ENCODE assay signal across 18 cellular contexts in genomic region chr12:100954118-100954517, GRCh38.
DNase-seq lines count a peak whose midpoint lies in the region; FAIRE-seq and TF ChIP-seq lines count a peak whose summit lies in the region.
"Had no signal": no experiment of that assay in that cellular context is flagged by ENCODE, and none has a peak within 500 bp of the region (broad histone marks: within the 10 kb centered on the region; RNA-seq: fewer than 3 reads in every experiment).

No MANE protein-coding gene starts in this region.

- H4K91ac ChIP-seq in H1 (replicated peaks; ENCODE audit: insufficient read length, low read length) (peak overlapping the region; percentile 76), mesenchymal stem cell (ENCODE audit: low read length) (no peak overlapping the region)

- H3K27ac ChIP-seq in HUES64 (ENCODE audit: low read depth, low read length) = peak overlapping the region; percentile 84
- H3K27ac ChIP-seq in H1 (ENCODE audit: low read depth, low read length) = 0 out of 2 replicates have a peak overlapping the region, but pooled peaks have one; percentile 16
- H3K27ac ChIP-seq in mesenchymal stem cell (ENCODE audit: low read length, poor library complexity, severe bottlenecking) = no peak overlapping the region
- no peak overlapping the region for H3K27ac ChIP-seq in vagina
- H3K27ac ChIP-seq: A549, C4-2B had no signal

- CTCF ChIA-PET in H1 (lab: Charles Lee; ENCODE audit: partially characterized antibody) = interaction anchor here (1.2 kb wide), 1 partner anchor 24 kb away, joined by 3 read pairs; no protein-coding TSS in a partner anchor

- no peaks in the 10 kb centered on the region for H3K27me3 ChIP-seq in HUES64 (ENCODE audit: insufficient read depth, low read length)
- no peaks in the 10 kb centered on the region for H3K27me3 ChIP-seq in H1 (replicated peaks in 1 of 4; ENCODE audit: control insufficient read depth in 3 of 4, extremely low read depth in 1 of 4, insufficient read depth in 3 of 4, low read length in 3 of 4)
- no peaks in the 10 kb centered on the region for H3K27me3 ChIP-seq in mesenchymal stem cell (ENCODE audit: control insufficient read depth in 1 of 2, insufficient read depth in 1 of 2, low read length in 2 of 2)
- H3K27me3 ChIP-seq in vagina = no peaks in the 10 kb centered on the region
- H3K27me3 ChIP-seq: BE2C had no signal

- H3K79me1 ChIP-seq in H1 (ENCODE audit: low read depth, low read length) (no peaks in the 10 kb centered on the region), mesenchymal stem cell (replicated peaks; ENCODE audit: low read length, poor library complexity, severe bottlenecking) (no peaks in the 10 kb centered on the region)

- peak overlapping the region; percentile 32 for H4K5ac ChIP-seq in H1 (ENCODE audit: insufficient read length, low read depth, low read length)

- H3K9ac ChIP-seq in HUES64 (ENCODE audit: low read depth, low read length) = peak overlapping the region; percentile 40; the same call in 1 of the 2 replicates
- no peak overlapping the region; a peak in 1 of 7 replicates for H3K9ac ChIP-seq in H1 (replicated peaks in 1 of 4; ENCODE audit: extremely low read depth in 1 of 4, low read depth in 3 of 4, low read length in 3 of 4)
- no peak overlapping the region for H3K9ac ChIP-seq in mesenchymal stem cell (ENCODE audit: low read length)

- no peak overlapping the region; the same call in 1 of the 2 replicates for H2BK15ac ChIP-seq in H1 (ENCODE audit: low read length)
- H2BK15ac ChIP-seq in mesenchymal stem cell (ENCODE audit: low read depth, poor library complexity, severe bottlenecking) = no peak overlapping the region

- no peak for TF ChIP-seq CTCF in H1 (IDR thresholded peaks at IDR 0.05; ENCODE audit: control extremely low read depth in 1 of 3, insufficient read depth in 1 of 3, low read depth in 1 of 3, low read length in 3 of 3)
- no peak for TF ChIP-seq CTCF in vagina (IDR thresholded peaks at IDR 0.05)

- no peak overlapping the region for H4K8ac ChIP-seq in H1 (ENCODE audit: extremely low read depth, insufficient read depth, low read length)
- H4K8ac ChIP-seq in mesenchymal stem cell (ENCODE audit: low read length) = no peak overlapping the region

- WGBS in HUES64 = 90% methylated on average over 3 of the region's 3 CpGs
- 90% methylated on average over 3 of the region's 3 CpGs; no CpG with 5 or more reads in 1 of the 2 experiments for WGBS in H1 (ENCODE audit: extremely low coverage in 1 of 2, insufficient coverage in 1 of 2, insufficient read length in 1 of 2, insufficient replicate concordance in 2 of 2, low coverage in 1 of 2, low lambda C conversion rate in 2 of 2, missing lambda C conversion rate in 1 of 2), 2 experiments
- 86% methylated on average over 3 of the region's 3 CpGs for WGBS in mesenchymal stem cell

- H3K18ac ChIP-seq in H1 (ENCODE audit: extremely low read depth, low read length) (peak overlapping the region; percentile 76), mesenchymal stem cell (ENCODE audit: low read depth in 1 of 2, low read length in 2 of 2) (no peak overlapping the region)

- peak overlapping the region; percentile 93; the same call in 1 of the 2 replicates for H2BK5ac ChIP-seq in H1 (ENCODE audit: low read depth, low read length)
- H2BK5ac ChIP-seq in mesenchymal stem cell (ENCODE audit: low read depth, low read length, poor library complexity, severe bottlenecking) = no peak overlapping the region

- intact Hi-C loops in vagina (cut with DNase I) = no loop called here

- H2BK12ac ChIP-seq in H1 (ENCODE audit: low read depth, low read length) (peak overlapping the region; percentile 97), mesenchymal stem cell (ENCODE audit: low read length in 2 of 2) (no peak overlapping the region)

- H3K23ac ChIP-seq in H1 (ENCODE audit: insufficient read length) (no peak overlapping the region), mesenchymal stem cell (ENCODE audit: low read length in 2 of 2) (no peak overlapping the region)

- H3K4me3 ChIP-seq in HUES64 (ENCODE audit: low read length) (no peak overlapping the region), H1 (ENCODE audit: extremely low read depth in 1 of 4, insufficient read depth in 2 of 4, low read depth in 3 of 4, low read length in 4 of 4) (no peak overlapping the region), mesenchymal stem cell (ENCODE audit: insufficient read depth in 1 of 2, low read depth in 1 of 2, low read length in 2 of 2) (no peak overlapping the region), vagina (no peak overlapping the region)
- H3K4me3 ChIP-seq: A549, K562 had no signal

- H2AFZ ChIP-seq in H1 (ENCODE audit: low read length) = no peak overlapping the region
- H2AFZ ChIP-seq in mesenchymal stem cell (ENCODE audit: low read depth, low read length) = no peak overlapping the region

- no peaks in the 10 kb centered on the region for H3K23me2 ChIP-seq in H1 (ENCODE audit: low read depth, low read length)

- H2BK20ac ChIP-seq in H1 (ENCODE audit: low read length) = peak overlapping the region; percentile 88; the same call in 1 of the 2 replicates

- TF ChIP-seq EP300 in H1 (IDR thresholded peaks at IDR 0.05; ENCODE audit: borderline replicate concordance in 1 of 2, low read depth in 2 of 2, low read length in 2 of 2) = no peak

- H3K4ac ChIP-seq in H1 (replicated peaks; ENCODE audit: insufficient read length, low read depth, low read length) = no peak overlapping the region
- H3K4ac ChIP-seq in mesenchymal stem cell (ENCODE audit: low read depth in 1 of 2, low read length in 2 of 2) = no peak overlapping the region

- no peaks in the 10 kb centered on the region for H3K79me2 ChIP-seq in H1 (ENCODE audit: control insufficient read depth in 1 of 2, insufficient read depth in 2 of 2, low read length in 2 of 2)

- H3K4me1 ChIP-seq in HUES64 (ENCODE audit: insufficient read depth, low read length) (peaks cover 43% of the 10 kb centered on the region), H1 (replicated peaks in 1 of 4; ENCODE audit: control insufficient read depth in 3 of 4, insufficient read depth in 4 of 4, low read length in 3 of 4) (peaks cover 3 to 24% (median 19%) of the 10 kb centered on the region in 4 experiments), mesenchymal stem cell (ENCODE audit: control insufficient read depth, insufficient read depth, low read depth, low read length) (peaks cover 7% of the 10 kb centered on the region), vagina (no peaks in the 10 kb centered on the region)
- H3K4me1 ChIP-seq: A549, BE2C had no signal

- POLR2A ChIA-PET in H1 (lab: Charles Lee; ENCODE audit: partially characterized antibody) = interaction anchor here (2.1 kb wide), 1 partner anchor 33 kb away, joined by 4 read pairs; no protein-coding TSS in a partner anchor

- peak overlapping the region; percentile 31 to 45 for H3K4me2 ChIP-seq in H1 (ENCODE audit: insufficient read depth in 1 of 2, low read depth in 2 of 2, low read length in 2 of 2)
- H3K4me2 ChIP-seq in mesenchymal stem cell (ENCODE audit: low read length, poor library complexity, severe bottlenecking) = no peak overlapping the region
- H3K4me2 ChIP-seq: A549 had no signal

- DNase-seq in H1 (ENCODE audit: low read depth in 1 of 2, low spot score in 2 of 2) = no peak
- DNase-seq in mesenchymal stem cell = no peak
- DNase-seq in OCI-M1 (lab: John Stamatoyannopoulos, UW) = no peak
- DNase-seq in NCI-H2227 treated with DMSO at 0.1 percent for 48 hours (lab: John Stamatoyannopoulos, UW) = no peak
- no peak for DNase-seq in vagina (ENCODE audit: extremely low spot score in 2 of 2)
- no peak for DNase-seq in pons (ENCODE audit: low spot score)
- DNase-seq: BE2C; CD4-positive, alpha-beta memory T cell; DMS153; DMS79 treated with DMSO at 0.1 percent for 48 hours; EL had no signal

- TF ChIP-seq RAD21 in H1 (IDR thresholded peaks at IDR 0.05 in 1 of 2, conservative IDR thresholded peaks at IDR 0.05 in 1 of 2; ENCODE audit: low read depth in 2 of 2, low read length in 2 of 2) = no peak

- H3K14ac ChIP-seq in H1 (ENCODE audit: insufficient read length) (no peak overlapping the region), mesenchymal stem cell (ENCODE audit: low read length in 2 of 2) (no peak overlapping the region)

- H3K36me3 ChIP-seq in HUES64 (ENCODE audit: insufficient read depth, low read length) = no peaks in the 10 kb centered on the region
- H3K36me3 ChIP-seq in H1 (ENCODE audit: control insufficient read depth in 2 of 4, insufficient read depth in 4 of 4, low read length in 3 of 4) = no peaks in the 10 kb centered on the region
- no peaks in the 10 kb centered on the region for H3K36me3 ChIP-seq in mesenchymal stem cell (ENCODE audit: control insufficient read depth in 1 of 2, insufficient read depth in 2 of 2, low read depth in 1 of 2, low read length in 2 of 2)
- H3K36me3 ChIP-seq in vagina = no peaks in the 10 kb centered on the region
- H3K36me3 ChIP-seq: BE2C had no signal

- no peak for FAIRE-seq in H1 (lab: Jason Lieb, UNC)
- FAIRE-seq: A549, D721Med, G401.6, GM12891, K562 had no signal

- H3K9me3 ChIP-seq in HUES64 (ENCODE audit: insufficient read depth, low read depth, low read length) (no peaks in the 10 kb centered on the region), H1 (ENCODE audit: insufficient read depth in 2 of 2, low read depth in 1 of 2, low read length in 1 of 2) (no peaks in the 10 kb centered on the region), mesenchymal stem cell (ENCODE audit: control insufficient read depth, low read length) (no peaks in the 10 kb centered on the region), vagina (no peaks in the 10 kb centered on the region)
- H3K9me3 ChIP-seq: A549, BE2C had no signal

- peak overlapping the region; percentile 73 for H2BK120ac ChIP-seq in H1 (replicated peaks; ENCODE audit: low read depth, low read length)
- no peak overlapping the region for H2BK120ac ChIP-seq in mesenchymal stem cell (ENCODE audit: low read depth, low read length)

- H2AK5ac ChIP-seq in H1 (ENCODE audit: low read depth, low read length) (peak overlapping the region; percentile 91; the same call in 1 of the 2 replicates), mesenchymal stem cell (ENCODE audit: low read length, severe bottlenecking) (peak overlapping the region; percentile 14)

- H4K20me1 ChIP-seq in H1 (replicated peaks in 1 of 2; ENCODE audit: control insufficient read depth in 1 of 2, insufficient read depth in 2 of 2, low read length in 2 of 2) = no peaks in the 10 kb centered on the region

- no peak overlapping the region for H3K56ac ChIP-seq in H1 (replicated peaks; ENCODE audit: insufficient read length, low read depth, low read length)

- no peak for TF ChIP-seq POLR2A in H1 (IDR thresholded peaks at IDR 0.05; ENCODE audit: control extremely low read depth in 1 of 2, low read depth in 2 of 2, low read length in 2 of 2)
- no peak for TF ChIP-seq POLR2A in vagina (IDR thresholded peaks at IDR 0.05)

TF ChIP-seq in H1, 55 proteins besides CTCF, POLR2A, EP300 and RAD21:
- no peak for TF ChIP-seq KDM5A (IDR thresholded peaks at IDR 0.05; ENCODE audit: low read length)

Comparison
In these comparisons a context has a peak if more than half of its experiments do, and no peak if none do; other contexts are left out.
1. H3K27ac ChIP-seq: peak in HUES64 (single experiment) and H1 (single experiment); none in mesenchymal stem cell (single experiment) and vagina (single experiment).